8 cellular contexts compared by ENCODE assay signal in the genomic region with DNA sequence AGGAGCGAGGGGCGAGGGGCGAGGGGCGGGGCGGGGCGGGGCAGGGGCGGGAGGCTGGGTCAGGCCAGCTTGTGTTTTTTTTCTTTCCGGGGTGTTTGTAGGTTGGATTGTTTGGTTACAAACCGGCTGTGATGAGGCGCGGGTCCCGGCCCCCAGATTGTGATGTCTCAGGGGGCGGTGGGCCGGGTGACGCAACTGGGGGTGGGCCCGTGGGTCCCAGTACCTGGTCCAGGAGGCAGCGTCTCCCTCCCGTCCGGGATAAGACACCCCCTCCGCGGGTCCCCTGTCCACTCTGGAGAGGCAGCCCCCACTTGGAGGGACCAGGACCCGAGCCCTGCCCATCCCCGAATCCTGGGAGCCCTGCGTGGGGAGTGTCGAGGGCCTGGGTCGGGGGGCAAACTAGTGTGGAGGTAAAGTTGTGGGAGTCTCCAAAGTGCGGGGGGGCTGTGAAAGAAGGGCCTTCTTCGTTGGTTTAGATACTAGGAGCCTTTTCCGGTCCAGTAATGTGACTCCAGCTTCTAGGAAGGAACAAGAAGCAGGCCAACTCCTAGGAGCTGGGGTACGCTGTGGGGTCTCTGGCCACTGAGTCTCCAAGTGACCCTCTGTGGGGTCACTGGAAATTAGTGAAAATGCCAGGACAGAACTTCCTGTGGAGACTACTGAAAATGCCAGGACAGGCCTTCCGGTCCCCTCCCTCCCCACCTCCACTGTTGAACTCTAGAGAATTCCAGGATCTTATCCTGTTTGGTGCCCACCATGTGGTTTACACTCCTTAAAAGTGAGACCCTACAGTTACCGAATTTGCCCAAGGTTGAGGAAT. TPM values are rescaled to one million over a fixed set of nuclear protein-coding genes. Genes with fewer than 3 reads are reported as not detected.
DNase-seq lines count a peak whose midpoint lies in the region; ATAC-seq, FAIRE-seq and TF ChIP-seq lines count a peak whose summit lies in the region.

No MANE protein-coding gene starts in this region.

- no peak for FAIRE-seq in H54 (lab: Jason Lieb, UNC)
- FAIRE-seq in astrocyte (lab: Jason Lieb, UNC) = no peak
- FAIRE-seq in urothelium cell line (lab: Jason Lieb, UNC) = no peak

- TF ChIP-seq RAD21 in liver (IDR thresholded peaks at IDR 0.05) = no peak

- H3K9me3 ChIP-seq in AG04450 (ENCODE audit: control insufficient read depth, insufficient read depth, low read length) (no peaks in the 10 kb centered on the region; the same call in 1 of the 2 replicates), astrocyte (ENCODE audit: insufficient read depth, low read depth, low read length) (no peaks in the 10 kb centered on the region), liver (ENCODE audit: control insufficient read depth in 4 of 4, low read length in 3 of 4) (no peaks in the 10 kb centered on the region)

- no peaks in the 10 kb centered on the region for H4K20me1 ChIP-seq in astrocyte (ENCODE audit: insufficient read depth, low read length)

- H3K27me3 Mint-ChIP-seq in astrocyte (ENCODE audit: low read depth, unreplicated experiment) = peaks cover 30% of the 10 kb centered on the region

- H3K4me1 Mint-ChIP-seq in astrocyte (ENCODE audit: low read depth, unreplicated experiment) = peaks cover 7% of the 10 kb centered on the region

- H3K27ac Mint-ChIP-seq in astrocyte (ENCODE audit: unreplicated experiment) = no peak overlapping the region

- 30% methylated on average over 32 of the region's 32 CpGs for WGBS in liver

- CTCF ChIA-PET in AG04450 (lab: Charles Lee) = no interaction called here

- POLR2A ChIA-PET in AG04450 (lab: Yijun Ruan, JAX) = no interaction called here

- DNase-seq in AG04450 (ENCODE audit: low read depth, low spot score) (no peak), H54 (ENCODE audit: insufficient read length, low spot score) (peak; percentile 56), astrocyte (ENCODE audit: low read depth) (no peak), urothelium cell line (ENCODE audit: low spot score) (peak; percentile 10), pons (ENCODE audit: low spot score) (no peak), hippocampal formation (lab: John Stamatoyannopoulos, UW) (no peak)

- peak overlapping the region; percentile 63 for H3K9ac ChIP-seq in astrocyte (ENCODE audit: low read length)
- H3K9ac ChIP-seq in liver (ENCODE audit: low read depth in 1 of 2, low read length in 2 of 2) = peak overlapping the region in 1 of 2 donors; percentile 16

- H3K27ac ChIP-seq in AG04450 (ENCODE audit: low read depth, low read length) (no peak overlapping the region), astrocyte (ENCODE audit: low read depth, low read length) (no peak overlapping the region), liver (ENCODE audit: low read depth in 1 of 2, low read length in 2 of 2) (peak overlapping the region; percentile 39 to 60)

- peak overlapping the region; percentile 34 for H2AFZ ChIP-seq in astrocyte (ENCODE audit: low read depth, low read length)

- no peaks in the 10 kb centered on the region for H3K36me3 Mint-ChIP-seq in astrocyte (ENCODE audit: low read depth, unreplicated experiment)

- H3K27me3 ChIP-seq in AG04450 (ENCODE audit: control insufficient read depth, insufficient read depth, low read length) = peaks cover 24% of the 10 kb centered on the region
- peaks cover 4% of the 10 kb centered on the region for H3K27me3 ChIP-seq in astrocyte (ENCODE audit: insufficient read depth, low read length)
- no peaks in the 10 kb centered on the region for H3K27me3 ChIP-seq in liver (ENCODE audit: control insufficient read depth in 4 of 4, insufficient read depth in 4 of 4, low read length in 3 of 4)

- H3K4me2 ChIP-seq in astrocyte (ENCODE audit: low read length) = peak overlapping the region; percentile 83

- peak overlapping the region; percentile 80 for H3K4me3 Mint-ChIP-seq in astrocyte (ENCODE audit: unreplicated experiment)

- H3K36me3 ChIP-seq in astrocyte (ENCODE audit: insufficient read depth, low read length) = no peaks in the 10 kb centered on the region
- no peaks in the 10 kb centered on the region for H3K36me3 ChIP-seq in liver (ENCODE audit: control insufficient read depth in 4 of 4, insufficient read depth in 3 of 4, low read depth in 1 of 4, low read length in 3 of 4)

- H3K4me3 ChIP-seq in AG04450 (ENCODE audit: low read depth, low read length) (peak overlapping the region; percentile 32), astrocyte (ENCODE audit: insufficient read depth, low read depth, low read length) (peak overlapping the region; percentile 46), liver (ENCODE audit: low read depth in 1 of 3, low read length in 3 of 3) (peak overlapping the region in 1 of 3 donors; percentile 74)

- H3K4me1 ChIP-seq in astrocyte (ENCODE audit: insufficient read depth, low read length) (peaks cover 5% of the 10 kb centered on the region), liver (ENCODE audit: control insufficient read depth in 4 of 4, insufficient read depth in 4 of 4, low read length in 3 of 4) (peaks cover 9 to 33% (median 24%) of the 10 kb centered on the region in 4 donors)

- H3K79me2 ChIP-seq in astrocyte (ENCODE audit: insufficient read depth, low read length) = no peaks in the 10 kb centered on the region

- TF ChIP-seq CTCF in AG04450 (IDR thresholded peaks at IDR 0.05; ENCODE audit: low read depth, low read length) (no peak), astrocyte (IDR thresholded peaks at IDR 0.05; ENCODE audit: insufficient read depth, low read depth, low read length) (no peak), liver (IDR thresholded peaks at IDR 0.05; ENCODE audit: low read depth, low read length, missing input control) (no peak)

- no peak for TF ChIP-seq POLR2A in H54 (IDR thresholded peaks at IDR 0.05; ENCODE audit: low read depth, low read length)

- H3K9me3 Mint-ChIP-seq in astrocyte (ENCODE audit: unreplicated experiment) = no peaks in the 10 kb centered on the region

- no peak for ATAC-seq in HG03108 (IDR thresholded peaks at IDR 0.05; ENCODE audit: unreplicated experiment)

TF ChIP-seq in liver, 16 proteins besides CTCF, POLR2A, EP300 and RAD21:
- TF ChIP-seq JUND (IDR thresholded peaks at IDR 0.05) (no peak), YY1 (IDR thresholded peaks at IDR 0.05) (no peak), FOXA1 (IDR thresholded peaks at IDR 0.05) (no peak), HNF4A (conservative IDR thresholded peaks at IDR 0.05) (no peak), EGR1 (IDR thresholded peaks at IDR 0.05; ENCODE audit: low read depth in 2 of 2) (no peak), RXRA (IDR thresholded peaks at IDR 0.05) (no peak)
- TF ChIP-seq, protein P1, sequence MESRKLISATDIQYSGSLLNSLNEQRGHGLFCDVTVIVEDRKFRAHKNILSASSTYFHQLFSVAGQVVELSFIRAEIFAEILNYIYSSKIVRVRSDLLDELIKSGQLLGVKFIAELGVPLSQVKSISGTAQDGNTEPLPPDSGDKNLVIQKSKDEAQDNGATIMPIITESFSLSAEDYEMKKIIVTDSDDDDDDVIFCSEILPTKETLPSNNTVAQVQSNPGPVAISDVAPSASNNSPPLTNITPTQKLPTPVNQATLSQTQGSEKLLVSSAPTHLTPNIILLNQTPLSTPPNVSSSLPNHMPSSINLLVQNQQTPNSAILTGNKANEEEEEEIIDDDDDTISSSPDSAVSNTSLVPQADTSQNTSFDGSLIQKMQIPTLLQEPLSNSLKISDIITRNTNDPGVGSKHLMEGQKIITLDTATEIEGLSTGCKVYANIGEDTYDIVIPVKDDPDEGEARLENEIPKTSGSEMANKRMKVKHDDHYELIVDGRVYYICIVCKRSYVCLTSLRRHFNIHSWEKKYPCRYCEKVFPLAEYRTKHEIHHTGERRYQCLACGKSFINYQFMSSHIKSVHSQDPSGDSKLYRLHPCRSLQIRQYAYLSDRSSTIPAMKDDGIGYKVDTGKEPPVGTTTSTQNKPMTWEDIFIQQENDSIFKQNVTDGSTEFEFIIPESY (IDR thresholded peaks at IDR 0.05) = no peak

RNA-seq across cellular contexts. Expression of a gene that starts 0.6 kb away (rescaled TPM):
- 0.09 TPM in 2 replicates for polyA plus RNA-seq in AG04450 (2011; rRNA removed)
- 0.04 and 0.05 TPM in 2 replicates for polyA minus RNA-seq in AG04450 (2011; rRNA and poly(A)+ RNA removed)
- 10.8 and 14.0 TPM in 2 replicates for total RNA-seq in astrocyte
- total RNA-seq in liver = 10 to 100 TPM in 1 of 2 donors, 1 to 10 TPM in 1; 6.0 to 40.1 TPM
- 10 to 100 TPM in 1 of 2 donors, 1 to 10 TPM in 1; 8.2 to 41.1 TPM for polyA plus RNA-seq in liver

Comparison
In these comparisons a context has a peak if more than half of its experiments do, and no peak if none do; other contexts are left out.
1. DNase-seq: peak in H54 (single experiment) and urothelium cell line (single experiment); none in AG04450 (single experiment), astrocyte (single experiment), pons (single experiment) and hippocampal formation (0 of 2).
2. H3K27ac ChIP-seq: peak in liver (2 of 2); none in AG04450 (single experiment) and astrocyte (single experiment).